In the genomic region with DNA sequence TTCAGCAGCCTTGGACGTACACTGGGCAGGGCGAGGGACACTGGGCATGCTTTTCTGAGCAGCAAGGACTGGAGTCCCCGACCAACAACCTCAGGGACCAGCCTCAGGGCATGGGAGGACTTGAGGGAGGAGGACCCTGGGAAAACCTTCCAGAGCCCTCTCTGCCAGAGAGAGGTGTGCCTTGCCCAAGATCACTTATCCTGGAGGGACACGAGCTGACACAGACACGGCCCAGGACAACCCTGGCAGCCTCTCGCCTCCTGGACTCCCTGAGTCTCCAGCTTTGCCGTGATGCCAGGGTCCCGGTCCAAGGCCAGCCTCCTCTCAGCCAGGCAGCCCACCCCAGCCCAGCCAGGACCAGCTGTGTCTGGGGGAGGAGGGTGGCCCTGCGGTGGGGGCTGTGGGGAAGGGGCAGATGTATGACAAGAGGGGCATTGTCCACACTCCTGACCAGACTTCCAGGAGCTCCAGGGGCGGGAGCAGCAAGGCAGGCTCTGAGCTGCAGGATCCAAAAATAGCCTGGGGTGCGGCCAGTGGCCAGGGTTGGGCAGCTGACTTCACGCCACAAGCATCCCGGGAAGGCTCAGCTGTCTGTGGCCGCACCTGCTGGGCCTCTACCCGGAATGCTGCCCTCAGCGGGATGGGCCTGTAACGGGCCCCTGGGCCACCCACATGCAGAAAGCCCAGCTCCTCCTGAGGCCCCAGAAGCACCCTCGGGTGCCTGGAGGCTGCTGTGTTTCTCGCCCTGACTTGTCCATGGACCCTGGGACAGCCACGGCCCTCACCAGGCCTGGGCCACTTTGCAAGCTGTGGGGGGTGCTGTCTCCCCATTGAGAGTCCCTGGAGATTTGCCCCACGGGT, we compare ENCODE assay signal across 8 cellular contexts.
DNase-seq lines count a peak whose midpoint lies in the region; ATAC-seq and TF ChIP-seq lines count a peak whose summit lies in the region.

No MANE protein-coding gene starts in this region.

- H3K27me3 Mint-ChIP-seq in naive thymus-derived CD8-positive, alpha-beta T cell: peaks cover 0 to under 1% (median 0%) of the 10 kb centered on the region in 5 donors

- H3K36me3 Mint-ChIP-seq in naive thymus-derived CD8-positive, alpha-beta T cell: no peaks in the 10 kb centered on the region

- CTCF ChIA-PET in RWPE1 (lab: Yijun Ruan, JAX): interaction anchor here (0.6 to 0.9 kb wide), 2 partner anchors 26 to 115 kb away, joined by 3 read pairs; no protein-coding TSS in a partner anchor

- H3K27ac ChIP-seq in RWPE1: peak overlapping the region; percentile 98

- DNase-seq in AG08396 (ENCODE audit: low spot score) (peak; percentile 98), RWPE1 (ENCODE audit: low spot score) (peak; percentile 98), fibroblast of villous mesenchyme (ENCODE audit: low read depth) (peak; percentile 86), nucleus accumbens (lab: John Stamatoyannopoulos, UW) (peak in 50 of 56 donors; percentile 10 to 82 (median 52)), NCI-H2171 (lab: John Stamatoyannopoulos, UW) (no peak), NCI-H510A (lab: John Stamatoyannopoulos, UW) (no peak)
- DNase-seq in naive thymus-derived CD8-positive, alpha-beta T cell: no peak
- no peak for DNase-seq in activated CD8-positive, alpha-beta memory T cell treated with anti-CD3 and anti-CD28 coated beads, Interleukin-2, amount 50 U/mL, for 4 hours

- no peak overlapping the region for H3K4me3 ChIP-seq in fibroblast of villous mesenchyme (ENCODE audit: low read depth, low read length)

- peaks cover 0 to 3% (median 0%) of the 10 kb centered on the region in 4 donors for H3K4me1 Mint-ChIP-seq in naive thymus-derived CD8-positive, alpha-beta T cell

- H3K27ac Mint-ChIP-seq in naive thymus-derived CD8-positive, alpha-beta T cell: no peak overlapping the region

- no peak; the same call in 1 of the 2 replicates for TF ChIP-seq CTCF in RWPE1 (conservative IDR thresholded peaks at IDR 0.05; ENCODE audit: low read depth)
- no peak for TF ChIP-seq CTCF in fibroblast of villous mesenchyme (IDR thresholded peaks at IDR 0.05; ENCODE audit: insufficient read depth, low read depth, low read length)

- H3K4me3 Mint-ChIP-seq in naive thymus-derived CD8-positive, alpha-beta T cell: no peak overlapping the region

- no peak for ATAC-seq in naive thymus-derived CD8-positive, alpha-beta T cell

- H3K9me3 Mint-ChIP-seq in naive thymus-derived CD8-positive, alpha-beta T cell: no peaks in the 10 kb centered on the region

- POLR2A ChIA-PET in RWPE1 (lab: Yijun Ruan, JAX; ENCODE audit: low non-redundant PET): interaction anchor here (0.7 to 1.3 kb wide), 3 partner anchors 14 to 119 kb away, joined by 3 read pairs; no protein-coding TSS in a partner anchor
- POLR2A ChIA-PET in naive thymus-derived CD8-positive, alpha-beta T cell (lab: Charles Lee): no interaction called here

Comparison
In these comparisons a context has a peak if more than half of its experiments do, and no peak if none do; other contexts are left out.
1. DNase-seq: peak in AG08396 (single experiment), RWPE1 (single experiment), fibroblast of villous mesenchyme (single experiment) and nucleus accumbens (50 of 56); none in NCI-H2171 (single experiment), naive thymus-derived CD8-positive, alpha-beta T cell (0 of 10), activated CD8-positive, alpha-beta memory T cell treated with anti-CD3 and anti-CD28 coated beads, Interleukin-2, amount 50 U/mL, for 4 hours (single experiment) and NCI-H510A (single experiment).